1 cellular context compared by ENCODE assay signal in genomic region chr1:24186031-24186710, GRCh38.
TF ChIP-seq lines count a peak whose summit lies in the region.

No MANE protein-coding gene starts in this region.

TF ChIP-seq in GM12878, 131 proteins besides CTCF, POLR2A, EP300 and RAD21 (continued from another document):
- TF ChIP-seq JUNB (IDR thresholded peaks at IDR 0.05): no peak
- TF ChIP-seq RCOR1 (conservative IDR thresholded peaks at IDR 0.05; ENCODE audit: low read depth, low read length): no peak
- no peak for TF ChIP-seq SMC3 (IDR thresholded peaks at IDR 0.05; ENCODE audit: borderline replicate concordance, low read length)
- TF ChIP-seq STAT3 (IDR thresholded peaks at IDR 0.05; ENCODE audit: low read depth, low read length): no peak
- no peak for TF ChIP-seq RUNX3 (IDR thresholded peaks at IDR 0.05; ENCODE audit: low read length)
- no peak for TF ChIP-seq ZNF622 (IDR thresholded peaks at IDR 0.05)
- TF ChIP-seq E4F1 (IDR thresholded peaks at IDR 0.05; ENCODE audit: borderline replicate concordance, partially characterized antibody): no peak
- TF ChIP-seq NRF1 (conservative IDR thresholded peaks at IDR 0.05; ENCODE audit: low read depth, low read length): no peak
- no peak for TF ChIP-seq BHLHE40 (IDR thresholded peaks at IDR 0.05; ENCODE audit: borderline replicate concordance in 1 of 2, low read depth in 2 of 2, low read length in 1 of 2)
- TF ChIP-seq TCF7 (IDR thresholded peaks at IDR 0.05; ENCODE audit: borderline replicate concordance): no peak
- no peak for TF ChIP-seq SREBF1 (IDR thresholded peaks at IDR 0.05; ENCODE audit: low read length)
- TF ChIP-seq JUND (IDR thresholded peaks at IDR 0.05; ENCODE audit: low read depth, low read length): no peak
- no peak for TF ChIP-seq CREB1 (IDR thresholded peaks at IDR 0.05; ENCODE audit: low read depth)
- TF ChIP-seq ZNF592 (IDR thresholded peaks at IDR 0.05): no peak
- no peak for TF ChIP-seq CHD4 (IDR thresholded peaks at IDR 0.05)
- no peak for TF ChIP-seq ZNF207 (IDR thresholded peaks at IDR 0.05; ENCODE audit: borderline replicate concordance)
